ENCODE assay signal across 11 cellular contexts in the genomic region with DNA sequence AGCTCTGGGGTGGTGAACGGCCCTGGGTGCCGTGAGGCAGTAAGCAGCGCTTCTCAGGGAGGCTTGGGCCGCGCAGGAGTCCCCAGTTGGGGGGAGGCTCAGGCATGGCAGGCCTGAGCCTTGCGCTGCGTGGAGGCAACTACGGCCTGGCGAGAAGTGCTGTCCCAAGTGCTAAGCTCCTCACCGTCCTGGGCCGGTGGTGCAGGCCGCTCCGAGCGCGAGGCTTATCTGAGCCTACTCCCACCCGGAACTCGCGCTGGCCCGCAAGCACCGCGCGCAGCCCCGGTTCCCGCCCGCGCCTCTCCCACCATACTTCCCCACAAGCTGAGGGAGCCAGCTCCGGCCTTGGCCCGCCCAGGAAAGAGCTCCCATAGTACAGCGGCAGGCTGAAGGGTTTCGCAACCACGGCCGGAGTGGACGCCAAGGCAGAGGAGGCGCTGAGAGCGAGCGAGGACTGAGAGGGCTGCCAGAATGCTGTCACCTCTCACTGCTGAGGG. TPM values are rescaled to one million over a fixed set of nuclear protein-coding genes. Genes with fewer than 3 reads are reported as not detected.
DNase-seq lines count a peak whose midpoint lies in the region; ATAC-seq, FAIRE-seq and TF ChIP-seq lines count a peak whose summit lies in the region.
"Had no signal": no experiment of that assay in that cellular context is flagged by ENCODE, and none has a peak within 500 bp of the region (broad histone marks: within the 10 kb centered on the region; RNA-seq: fewer than 3 reads in every experiment).

No MANE protein-coding gene starts in this region.

- H3K36me3 ChIP-seq in PC-9 (ENCODE audit: low read depth) = no peaks in the 10 kb centered on the region
- peaks cover 0 to 3% of the 10 kb centered on the region in 2 experiments; a peak in 3 of 5 replicates for H3K36me3 ChIP-seq in HepG2 (replicated peaks in 1 of 2; ENCODE audit: control insufficient read depth in 1 of 2, insufficient read depth in 2 of 2, low read length in 2 of 2)
- no peaks in the 10 kb centered on the region for H3K36me3 ChIP-seq in uterus
- H3K36me3 ChIP-seq: cardiac muscle cell had no signal

- FAIRE-seq in HepG2 (lab: Jason Lieb, UNC) = no peak

- TF ChIP-seq CTCF in PC-9 (conservative IDR thresholded peaks at IDR 0.05) (no peak), HepG2 (CRISPR knock-in tag; IDR thresholded peaks at IDR 0.05) (no peak), uterus (IDR thresholded peaks at IDR 0.05) (no peak)

- TF ChIP-seq POLR2A in HepG2 (IDR thresholded peaks at IDR 0.05; ENCODE audit: insufficient read depth in 1 of 2, low read depth in 2 of 2, low read length in 2 of 2) (no peak), uterus (IDR thresholded peaks at IDR 0.05) (no peak)

- no peak for TF ChIP-seq RAD21 in HepG2 (CRISPR knock-in tag; IDR thresholded peaks at IDR 0.05)

- H3K79me2 ChIP-seq in PC-9 (ENCODE audit: low read depth) (peaks cover 24% of the 10 kb centered on the region), HepG2 (ENCODE audit: insufficient read depth, low read length) (peaks cover 27% of the 10 kb centered on the region)

- 97% methylated on average over 32 of the region's 36 CpGs for WGBS in HepG2 (ENCODE audit: low lambda C conversion rate)

- H3K4me1 ChIP-seq in PC-9 (replicated peaks; ENCODE audit: insufficient read depth) = peaks cover 7% of the 10 kb centered on the region
- H3K4me1 ChIP-seq in HepG2 (ENCODE audit: insufficient read depth, low read length) = peaks cover 25% of the 10 kb centered on the region
- peaks cover 0 to under 1% of the 10 kb centered on the region in 2 donors for H3K4me1 ChIP-seq in uterus

- DNase-seq in Right ventricle myocardium inferior (ENCODE audit: missing footprints) = peak; percentile 82
- no peak for DNase-seq in cardiac septum (ENCODE audit: low spot score)
- peak in 1 of 2 experiments; percentile 33 for DNase-seq in PC-9
- DNase-seq in HepG2 (ENCODE audit: low spot score) = no peak
- peak; percentile 35 to 42 for DNase-seq in uterus
- no peak for DNase-seq in NCI-H2196 treated with DMSO at 0.1 percent for 48 hours (lab: John Stamatoyannopoulos, UW; ENCODE audit: unreplicated experiment)
- DNase-seq in iPS-NIHi7 (ENCODE audit: extremely low spot score) = no peak
- DNase-seq: foreskin keratinocyte, midbrain had no signal

- POLR2A ChIA-PET in PC-9 (lab: Charles Lee; ENCODE audit: unreplicated experiment) (interaction anchor here (0.6 to 0.7 kb wide), 4 partner anchors 25 to 1037 kb away, joined by 3 to 7 read pairs (median 4); no protein-coding TSS in a partner anchor), HepG2 (lab: Yijun Ruan, JAX) (interaction anchor here (1.8 kb wide), 1 partner anchor 78 kb away, joined by 9 read pairs; a partner anchor contains a TSS)

- intact Hi-C loops in Right ventricle myocardium inferior (cut with DNase I) (no loop called here), cardiac septum (cut with DNase I) (no loop called here), PC-9 (cut with micrococcal nuclease; ENCODE audit: unreplicated experiment) (loop anchor here (10.0 kb wide), 3 partner anchors 301 to 1169 kb away; a partner anchor contains a TSS), HepG2 (cut with micrococcal nuclease; ENCODE audit: unreplicated experiment) (no loop called here), uterus (cut with DNase I; ENCODE audit: low total_unique reads) (no loop called here)

- in situ Hi-C loops in HepG2 (cut with HindIII; ENCODE audit: extremely low pct_ligation_motif_present, low pct_unique_long_range_greater_than_20kb) = no loop called here

- peaks cover 15% of the 10 kb centered on the region; the same call in 1 of the 2 replicates for H4K20me1 ChIP-seq in PC-9 (ENCODE audit: insufficient read depth)
- H4K20me1 ChIP-seq in HepG2 (ENCODE audit: insufficient read depth, low read length) = peaks cover 21% of the 10 kb centered on the region

- TF ChIP-seq EP300 in HepG2 (IDR thresholded peaks at IDR 0.05; ENCODE audit: low read depth in 2 of 2, low read length in 2 of 2) = no peak
- TF ChIP-seq EP300 in HepG2 (CRISPR knock-in tag; IDR thresholded peaks at IDR 0.05; ENCODE audit: borderline replicate concordance) = no peak

- H2AFZ ChIP-seq in PC-9 = peak overlapping the region; percentile 84; the same call in 1 of the 2 replicates
- no peak overlapping the region for H2AFZ ChIP-seq in HepG2 (ENCODE audit: low read length)

- 0 out of 2 replicates have a peak overlapping the region, but pooled peaks have one; percentile 89 for H3K9ac ChIP-seq in HepG2 (ENCODE audit: insufficient read depth, low read depth, low read length)

- peak overlapping the region; percentile 88 for H3K4me2 ChIP-seq in PC-9
- H3K4me2 ChIP-seq in HepG2 (ENCODE audit: low read depth, low read length) = peak overlapping the region; percentile 95; the same call in 1 of the 2 replicates

- H3F3A ChIP-seq in PC-9 (ENCODE audit: insufficient read depth, low read depth) = peaks cover 6% of the 10 kb centered on the region

- no peaks in the 10 kb centered on the region for H3K27me3 ChIP-seq in PC-9 (ENCODE audit: insufficient read depth, low read depth)
- no peaks in the 10 kb centered on the region; a peak in 2 of 5 replicates for H3K27me3 ChIP-seq in HepG2 (ENCODE audit: control insufficient read depth in 1 of 2, insufficient read depth in 2 of 2, low read length in 2 of 2)
- H3K27me3 ChIP-seq in uterus = no peaks in the 10 kb centered on the region
- H3K27me3 ChIP-seq: cardiac muscle cell, foreskin keratinocyte had no signal

- H3K4me3 ChIP-seq in PC-9 = peak overlapping the region; percentile 67; the same call in 1 of the 2 replicates
- H3K4me3 ChIP-seq in HepG2 (replicated peaks in 1 of 3; ENCODE audit: insufficient read depth in 1 of 3, low read depth in 2 of 3, low read length in 3 of 3) = peak overlapping the region in 1 of 3 experiments; percentile 77; a peak in 2 of 6 replicates
- no peak overlapping the region for H3K4me3 ChIP-seq in uterus
- H3K4me3 ChIP-seq: cardiac muscle cell had no signal

- ATAC-seq in Right ventricle myocardium inferior (no peak), HepG2 (no peak), GM21528 (IDR thresholded peaks at IDR 0.05; ENCODE audit: low FRiP score, unreplicated experiment) (no peak)
- ATAC-seq: foreskin keratinocyte had no signal

- H3K9me3 ChIP-seq in PC-9 (ENCODE audit: insufficient read depth, low read depth) = no peaks in the 10 kb centered on the region
- no peaks in the 10 kb centered on the region for H3K9me3 ChIP-seq in HepG2 (ENCODE audit: low read length)
- H3K9me3 ChIP-seq in uterus = no peaks in the 10 kb centered on the region

- CTCF ChIA-PET in PC-9 (lab: Charles Lee) = interaction anchor here (0.6 kb wide), 1 partner anchor 174 kb away, joined by 3 read pairs; no protein-coding TSS in a partner anchor
- CTCF ChIA-PET in HepG2 (lab: Yijun Ruan, JAX; ENCODE audit: low intra/inter-chr PET ratio, low total read pairs) = no interaction called here

- H3K9me2 ChIP-seq in PC-9 (ENCODE audit: insufficient read depth) = no peaks in the 10 kb centered on the region

- no TSS peak for BruUV-seq in PC-9 (replicated peaks; lab: Mats Ljungman, UMichigan)
- no TSS peak for BruUV-seq in HepG2 (replicated peaks; lab: Mats Ljungman, UMichigan)

- peak overlapping the region; percentile 63; the same call in 1 of the 2 replicates for H3K27ac ChIP-seq in PC-9
- H3K27ac ChIP-seq in HepG2 (ENCODE audit: extremely low read length, insufficient read depth, low read length) = peak overlapping the region; percentile 92
- no peak overlapping the region for H3K27ac ChIP-seq in uterus
- H3K27ac ChIP-seq: cardiac muscle cell, foreskin keratinocyte had no signal

RNA-seq across cellular contexts. Expression of a gene that starts 1.8 kb away (rescaled TPM):
- total RNA-seq in Right ventricle myocardium inferior (40.8 TPM), cardiac septum (35.2 TPM), PC-9 (2021) (61.4 and 69.5 TPM in 2 replicates), HepG2 (2016; rRNA removed; fragmentation: Illumina TruSeq; extraction: Trizol) (88.9 and 90.3 TPM in 2 replicates), uterus (10 to 100 TPM; 34.1 to 50.5 (median 41.7) TPM)
- 14.5 and 15.0 TPM in 2 replicates for total RNA-seq in HepG2 (2016; cell fraction: cytosol; rRNA removed; fragmentation: Illumina TruSeq; extraction: Trizol; ENCODE audit: low read depth)
- 82.7 and 90.1 TPM in 2 replicates for total RNA-seq in HepG2 (2016; cell fraction: insoluble cytoplasmic fraction; rRNA removed; fragmentation: Illumina TruSeq; extraction: Trizol)
- total RNA-seq in HepG2 (2016; cell fraction: membrane; rRNA removed; fragmentation: Illumina TruSeq; extraction: Trizol) = 49.2 and 50.7 TPM in 2 replicates
- total RNA-seq in HepG2 (2016; cell fraction: nucleus; rRNA removed; fragmentation: Illumina TruSeq; extraction: Trizol) = 48.4 and 54.7 TPM in 2 replicates
- 73.4 and 77.7 TPM in 2 replicates for polyA plus RNA-seq in HepG2 (2011; rRNA removed)
- 83.3 and 106 TPM in 2 replicates for polyA plus RNA-seq in HepG2 (2011; cell fraction: cytosol; rRNA removed)
- 69.3 and 70.9 TPM in 2 replicates for polyA plus RNA-seq in HepG2 (2011; cell fraction: nucleus; rRNA removed)
- polyA plus RNA-seq in HepG2 (2012) = 57.7 and 65.4 TPM in 2 replicates
- 15.1 and 16.9 TPM in 2 replicates for polyA plus RNA-seq in HepG2 (2016; cell fraction: cytosol; fragmentation: Illumina TruSeq; extraction: Trizol; ENCODE audit: low read depth)
- 96.1 and 98.5 TPM in 2 replicates for polyA plus RNA-seq in HepG2 (2016; cell fraction: insoluble cytoplasmic fraction; fragmentation: Illumina TruSeq; extraction: Trizol; ENCODE audit: low read depth)
- 36.1 and 39.8 TPM in 2 replicates for polyA plus RNA-seq in HepG2 (2016; cell fraction: membrane; fragmentation: Illumina TruSeq; extraction: Trizol; ENCODE audit: low read depth)
- 90.6 and 97.4 TPM in 2 replicates for polyA plus RNA-seq in HepG2 (2016; cell fraction: nucleus; fragmentation: Illumina TruSeq; extraction: Trizol; ENCODE audit: insufficient read depth, low read depth)
- polyA minus RNA-seq in HepG2 (2011; rRNA and poly(A)+ RNA removed; ENCODE audit: low replicate concordance) = 73.1 and 84.7 TPM in 2 replicates
- polyA minus RNA-seq in HepG2 (2011; cell fraction: cytosol; rRNA and poly(A)+ RNA removed) = 32.4 and 32.5 TPM in 2 replicates
- polyA minus RNA-seq in HepG2 (2011; cell fraction: nucleus; rRNA and poly(A)+ RNA removed) = 39.9 and 43.4 TPM in 2 replicates

RNA-seq across cellular contexts. Expression of a gene that starts 12.7 kb away (rescaled TPM):
- total RNA-seq in Right ventricle myocardium inferior (2.0 TPM), cardiac septum (0.51 TPM), PC-9 (2021) (1.1 and 1.6 TPM in 2 replicates), HepG2 (2016; rRNA removed; fragmentation: Illumina TruSeq; extraction: Trizol) (0.15 and 0.29 TPM in 2 replicates), uterus (1 to 10 TPM; 1.2 to 6.4 (median 1.3) TPM)
- 0.09 and 0.10 TPM in 2 replicates for total RNA-seq in HepG2 (2016; cell fraction: cytosol; rRNA removed; fragmentation: Illumina TruSeq; extraction: Trizol; ENCODE audit: low read depth)
- 0.16 and 0.32 TPM in 2 replicates for total RNA-seq in HepG2 (2016; cell fraction: insoluble cytoplasmic fraction; rRNA removed; fragmentation: Illumina TruSeq; extraction: Trizol)
- 0.03 and 0.10 TPM in 2 replicates for total RNA-seq in HepG2 (2016; cell fraction: membrane; rRNA removed; fragmentation: Illumina TruSeq; extraction: Trizol)
- total RNA-seq in HepG2 (2016; cell fraction: nucleus; rRNA removed; fragmentation: Illumina TruSeq; extraction: Trizol) = 0.31 and 0.34 TPM in 2 replicates
- polyA plus RNA-seq in HepG2 (2011; rRNA removed) = 0.26 and 0.46 TPM in 2 replicates
- 0.07 and 0.17 TPM in 2 replicates for polyA plus RNA-seq in HepG2 (2011; cell fraction: cytosol; rRNA removed)
- polyA plus RNA-seq in HepG2 (2011; cell fraction: nucleus; rRNA removed) = 1.3 and 2.2 TPM in 2 replicates
- 0.49 and 0.50 TPM in 2 replicates for polyA plus RNA-seq in HepG2 (2012)
- polyA plus RNA-seq in HepG2 (2016; cell fraction: cytosol; fragmentation: Illumina TruSeq; extraction: Trizol; ENCODE audit: low read depth) = 0.02 TPM in 1 of 2 replicates, not detected in the other
- polyA plus RNA-seq in HepG2 (2016; cell fraction: insoluble cytoplasmic fraction; fragmentation: Illumina TruSeq; extraction: Trizol; ENCODE audit: low read depth) = 0.11 and 0.14 TPM in 2 replicates
- polyA plus RNA-seq in HepG2 (2016; cell fraction: membrane; fragmentation: Illumina TruSeq; extraction: Trizol; ENCODE audit: low read depth) = 0.06 and 0.08 TPM in 2 replicates
- 0.44 and 0.70 TPM in 2 replicates for polyA plus RNA-seq in HepG2 (2016; cell fraction: nucleus; fragmentation: Illumina TruSeq; extraction: Trizol; ENCODE audit: insufficient read depth, low read depth)
- 0.10 and 0.33 TPM in 2 replicates for polyA minus RNA-seq in HepG2 (2011; rRNA and poly(A)+ RNA removed; ENCODE audit: low replicate concordance)
- polyA minus RNA-seq in HepG2 (2011; cell fraction: cytosol; rRNA and poly(A)+ RNA removed) = 0.09 TPM in 1 of 2 replicates, not detected in the other
- 0.64 and 0.87 TPM in 2 replicates for polyA minus RNA-seq in HepG2 (2011; cell fraction: nucleus; rRNA and poly(A)+ RNA removed)

Comparison
In these comparisons a context has a peak if more than half of its experiments do, and no peak if none do; other contexts are left out.
1. DNase-seq: peak in Right ventricle myocardium inferior (single experiment) and uterus (2 of 2); none in cardiac septum (single experiment), HepG2 (single experiment), NCI-H2196 treated with DMSO at 0.1 percent for 48 hours (single experiment) and iPS-NIHi7 (single experiment).
2. H3K27ac ChIP-seq: peak in PC-9 (single experiment) and HepG2 (single experiment); none in uterus (0 of 2).